Comparison of ENCODE assay signal across 1 cellular context in genomic region chr4:159520074-159520473, GRCh38.
TF ChIP-seq lines count a peak whose summit lies in the region.

No MANE protein-coding gene starts in this region.

TF ChIP-seq in HepG2, 621 proteins besides CTCF, POLR2A, EP300 and RAD21 (continued from another document):
- TF ChIP-seq ZNF646 (CRISPR knock-in tag; IDR thresholded peaks at IDR 0.05) (no peak), ZBTB37 (CRISPR knock-in tag; IDR thresholded peaks at IDR 0.05) (no peak), BCL3 (CRISPR knock-in tag; IDR thresholded peaks at IDR 0.05) (no peak), KLF16 (CRISPR knock-in tag; IDR thresholded peaks at IDR 0.05) (no peak)
